16 cellular contexts compared by ENCODE assay signal in the genomic region with DNA sequence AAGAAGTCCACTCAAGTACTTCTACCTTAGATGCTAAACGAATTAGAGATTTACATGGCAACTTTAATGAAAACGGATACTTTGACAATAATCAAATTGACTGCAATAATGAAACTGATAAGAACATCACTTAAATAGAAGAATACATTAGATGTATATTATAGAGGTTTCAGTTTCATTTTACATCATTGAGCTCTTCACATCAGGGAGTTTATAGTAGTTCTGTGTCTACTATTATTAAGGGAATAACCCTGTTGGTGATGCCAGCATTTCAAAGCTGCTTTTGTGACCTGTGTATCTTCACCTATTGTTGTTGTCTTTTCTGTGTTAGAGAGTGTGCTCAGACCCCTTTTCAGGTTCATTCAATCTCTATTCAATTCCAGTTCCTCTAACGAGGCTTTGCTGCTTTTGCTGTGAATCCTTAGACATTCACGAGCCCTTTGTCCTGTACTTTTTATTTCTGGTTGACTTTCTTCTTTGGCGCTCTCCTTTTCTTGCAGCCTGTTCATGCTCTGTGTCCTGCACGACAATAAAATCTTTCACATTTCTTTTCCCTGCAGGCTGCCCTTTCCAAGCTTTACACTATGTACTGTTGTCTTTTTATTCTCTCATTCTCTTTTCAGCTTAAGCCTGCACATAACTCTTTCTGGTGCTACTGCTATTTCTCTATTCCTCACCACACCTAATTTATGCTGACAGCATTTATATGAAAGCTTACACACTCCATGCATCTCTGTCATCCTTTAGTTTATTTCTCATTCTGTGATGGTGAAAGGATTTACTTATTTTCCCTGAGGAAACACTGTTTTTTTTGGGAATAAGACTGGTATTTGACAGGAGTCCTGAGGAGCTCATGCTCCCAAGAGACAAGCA.
DNase-seq lines count a peak whose midpoint lies in the region; ATAC-seq, FAIRE-seq and TF ChIP-seq lines count a peak whose summit lies in the region.
"Had no signal": no experiment of that assay in that cellular context is flagged by ENCODE, and none has a peak within 500 bp of the region (broad histone marks: within the 10 kb centered on the region; RNA-seq: fewer than 3 reads in every experiment).

No MANE protein-coding gene starts in this region.

- H2AFZ ChIP-seq in astrocyte (ENCODE audit: low read depth, low read length), result no peak overlapping the region

- H3K4me1 Mint-ChIP-seq in astrocyte (ENCODE audit: low read depth, unreplicated experiment), result peaks cover 33% of the 10 kb centered on the region
- H3K4me1 Mint-ChIP-seq in neural crest cell, result peaks cover 45% of the 10 kb centered on the region

- no peaks in the 10 kb centered on the region for H3K27me3 Mint-ChIP-seq in astrocyte (ENCODE audit: low read depth, unreplicated experiment)
- no peaks in the 10 kb centered on the region for H3K27me3 Mint-ChIP-seq in neural crest cell (ENCODE audit: low read depth)
- H3K27me3 Mint-ChIP-seq: activated naive CD8-positive, alpha-beta T cell treated with anti-CD3 and anti-CD28 coated beads for 36 hours had no signal

- H3K4me3 Mint-ChIP-seq in astrocyte (ENCODE audit: unreplicated experiment) (no peak overlapping the region), neural crest cell (peak overlapping the region; percentile 4)
- H3K4me3 Mint-ChIP-seq: activated naive CD8-positive, alpha-beta T cell treated with anti-CD3 and anti-CD28 coated beads for 36 hours had no signal

- no peak for DNase-seq in astrocyte (ENCODE audit: low read depth)
- DNase-seq in neural crest cell (ENCODE audit: low read depth, low spot score), result no peak
- DNase-seq in dedifferentiated amniotic fluid mesenchymal stem cell (ENCODE audit: extremely low spot score), result no peak
- DNase-seq in iPS-NIHi11 (ENCODE audit: low spot score), result no peak
- DNase-seq: activated CD4-positive, alpha-beta T cell treated with anti-CD3 and anti-CD28 coated beads for 4 hours; activated naive CD8-positive, alpha-beta T cell treated with anti-CD3 and anti-CD28 coated beads for 36 hours; cerebellar nuclear complex; DMS79 treated with DMSO at 0.1 percent for 48 hours; NCI-H774; T-helper 9 cell had no signal

- H3K27ac Mint-ChIP-seq in astrocyte (ENCODE audit: unreplicated experiment) (no peak overlapping the region), neural crest cell (ENCODE audit: unreplicated experiment) (peak overlapping the region; percentile 0)
- H3K27ac Mint-ChIP-seq: activated naive CD8-positive, alpha-beta T cell treated with anti-CD3 and anti-CD28 coated beads for 36 hours had no signal

- no peaks in the 10 kb centered on the region for H3K36me3 Mint-ChIP-seq in astrocyte (ENCODE audit: low read depth, unreplicated experiment)
- no peaks in the 10 kb centered on the region for H3K36me3 Mint-ChIP-seq in neural crest cell (ENCODE audit: low read depth)
- H3K36me3 Mint-ChIP-seq: activated naive CD8-positive, alpha-beta T cell treated with anti-CD3 and anti-CD28 coated beads for 36 hours had no signal

- H3K9me3 Mint-ChIP-seq in astrocyte (ENCODE audit: unreplicated experiment), result peaks cover 3% of the 10 kb centered on the region
- H3K9me3 Mint-ChIP-seq in neural crest cell, result no peaks in the 10 kb centered on the region
- H3K9me3 Mint-ChIP-seq: activated naive CD8-positive, alpha-beta T cell treated with anti-CD3 and anti-CD28 coated beads for 36 hours had no signal

- FAIRE-seq in astrocyte (lab: Jason Lieb, UNC), result no peak
- FAIRE-seq: keratinocyte had no signal

- H4K20me1 ChIP-seq in astrocyte (ENCODE audit: insufficient read depth, low read length), result no peaks in the 10 kb centered on the region
- H4K20me1 ChIP-seq: BLaER1 treated with 17β-estradiol and CSF1 and Interleukin-3, amounts not matched to agents 10 nM and 100 nM had no signal

- no peaks in the 10 kb centered on the region for H3K36me3 ChIP-seq in astrocyte (ENCODE audit: insufficient read depth, low read length)
- H3K36me3 ChIP-seq: BLaER1 treated with 17β-estradiol and CSF1 and Interleukin-3, amounts not matched to agents 10 nM and 100 nM; prostate gland had no signal

- no peaks in the 10 kb centered on the region for H3K79me2 ChIP-seq in astrocyte (ENCODE audit: insufficient read depth, low read length)

- no peak for TF ChIP-seq CTCF in astrocyte (IDR thresholded peaks at IDR 0.05; ENCODE audit: insufficient read depth, low read depth, low read length)
- TF ChIP-seq CTCF in neural crest cell (conservative IDR thresholded peaks at IDR 0.05), result no peak

- no peaks in the 10 kb centered on the region for H3K27me3 ChIP-seq in astrocyte (ENCODE audit: insufficient read depth, low read length)
- H3K27me3 ChIP-seq: BLaER1 treated with 17β-estradiol and CSF1 and Interleukin-3, amounts not matched to agents 10 nM and 100 nM had no signal

- no peaks in the 10 kb centered on the region for H3K4me1 ChIP-seq in astrocyte (ENCODE audit: insufficient read depth, low read length)
- H3K4me1 ChIP-seq: prostate gland had no signal

- H3K4me2 ChIP-seq in astrocyte (ENCODE audit: low read length), result peak overlapping the region; percentile 68
- H3K4me2 ChIP-seq: BLaER1 treated with 17β-estradiol and CSF1 and Interleukin-3, amounts not matched to agents 10 nM and 100 nM had no signal

- no peak overlapping the region for H3K27ac ChIP-seq in astrocyte (ENCODE audit: low read depth, low read length)
- H3K27ac ChIP-seq: BLaER1 treated with 17β-estradiol and CSF1 and Interleukin-3, amounts not matched to agents 10 nM and 100 nM; prostate gland had no signal

- no peak overlapping the region for H3K9ac ChIP-seq in astrocyte (ENCODE audit: low read length)
- H3K9ac ChIP-seq: BLaER1 treated with 17β-estradiol and CSF1 and Interleukin-3, amounts not matched to agents 10 nM and 100 nM had no signal

- H3K9me3 ChIP-seq in astrocyte (ENCODE audit: insufficient read depth, low read depth, low read length), result no peaks in the 10 kb centered on the region
- H3K9me3 ChIP-seq: prostate gland had no signal

- no peak overlapping the region for H3K4me3 ChIP-seq in astrocyte (ENCODE audit: insufficient read depth, low read depth, low read length)
- H3K4me3 ChIP-seq: BLaER1 treated with 17β-estradiol and CSF1 and Interleukin-3, amounts not matched to agents 10 nM and 100 nM; prostate gland had no signal

- peak; percentile 40 for ATAC-seq in GM18861 (IDR thresholded peaks at IDR 0.05; ENCODE audit: unreplicated experiment)
- peak; percentile 43 for ATAC-seq in HG02885 (IDR thresholded peaks at IDR 0.05; ENCODE audit: poor library complexity, unreplicated experiment)
- no peak for ATAC-seq in HG02588 (IDR thresholded peaks at IDR 0.05; ENCODE audit: unreplicated experiment)
